In the genomic region with DNA sequence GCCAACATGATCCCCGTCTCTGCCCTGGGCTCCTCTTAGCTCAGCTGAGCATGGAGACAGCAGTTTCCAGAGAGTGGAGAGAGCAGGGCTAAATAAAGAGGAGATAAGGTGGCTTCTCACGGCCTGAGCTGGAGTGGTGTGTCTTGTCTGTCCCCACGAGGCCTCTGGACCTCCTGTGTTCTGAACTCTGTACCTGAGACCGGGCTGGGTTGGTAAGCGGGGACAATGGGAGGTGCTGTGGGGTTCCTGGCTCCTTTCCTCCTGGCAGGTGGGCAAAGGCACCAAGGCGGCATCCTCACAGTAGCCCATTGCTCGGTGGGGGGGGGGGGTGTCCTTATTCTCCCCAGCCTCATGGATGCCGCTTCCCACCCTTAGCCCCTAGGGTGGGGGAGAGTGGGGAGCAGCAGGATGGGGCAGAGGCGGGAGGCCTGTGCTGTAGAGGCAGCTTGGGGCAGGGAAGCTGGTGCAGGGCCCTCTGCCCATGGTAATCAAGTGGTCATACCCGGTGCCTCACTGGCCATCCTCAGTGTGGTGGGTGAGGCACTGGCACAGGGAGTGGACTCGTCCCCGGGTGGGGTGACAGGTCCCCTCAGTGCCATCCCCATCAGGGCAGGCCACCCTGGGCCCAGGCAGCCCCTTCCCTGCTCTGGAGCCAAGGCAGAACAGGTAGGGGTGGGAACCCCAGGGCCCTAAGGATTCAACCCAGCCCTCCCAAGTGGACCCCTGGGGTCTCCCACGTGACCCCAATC, we compare ENCODE assay signal across 22 cellular contexts. TPM values are rescaled to one million over a fixed set of nuclear protein-coding genes. Genes with fewer than 3 reads are reported as not detected.
DNase-seq lines count a peak whose midpoint lies in the region; ATAC-seq, FAIRE-seq and TF ChIP-seq lines count a peak whose summit lies in the region.
"Had no signal": no experiment of that assay in that cellular context is flagged by ENCODE, and none has a peak within 500 bp of the region (broad histone marks: within the 10 kb centered on the region; RNA-seq: fewer than 3 reads in every experiment).

No MANE protein-coding gene starts in this region.

- H3K36me3 ChIP-seq in iPS-15b (ENCODE audit: control insufficient read depth, insufficient read depth, low read length) (peaks cover 21% of the 10 kb centered on the region), adrenal gland (replicated peaks in 1 of 2) (peaks cover 0 to 7% of the 10 kb centered on the region in 2 donors)

- ATAC-seq in stimulated activated memory B cell treated with anti-CD40 and anti-IgM and Interleukin-4, amounts not matched to agents 10 μg/mL and 1 μg/mL and 100 μg/mL, for 72 hours: peak; percentile 4
- ATAC-seq in HG02571 (IDR thresholded peaks at IDR 0.05; ENCODE audit: unreplicated experiment): no peak

- peaks cover 64% of the 10 kb centered on the region for H3K4me1 Mint-ChIP-seq in stimulated activated memory B cell treated with anti-CD40 and anti-IgM and Interleukin-4, amounts not matched to agents 10 μg/mL and 1 μg/mL and 100 μg/mL, for 72 hours
- H3K4me1 Mint-ChIP-seq in immature natural killer cell: peaks cover 4 to 7% of the 10 kb centered on the region in 2 donors

- H3K27ac ChIP-seq in adrenal gland: no peak overlapping the region
- H3K27ac ChIP-seq: C4-2B, Peyer's patch, SK-N-MC had no signal

- 80 to 86% (median 82%) methylated on average over 6 to 13 of the region's 13 CpGs for WGBS in adrenal gland, 4 donors

- intact Hi-C loops in adrenal gland (cut with DNase I): loop anchor here in 1 of 2 donors (5.0 kb wide), 1 partner anchor 37 kb away; no protein-coding TSS in a partner anchor

- TF ChIP-seq CTCF in adrenal gland (IDR thresholded peaks at IDR 0.05): no peak

- no peaks in the 10 kb centered on the region for H3K9me3 Mint-ChIP-seq in stimulated activated memory B cell treated with anti-CD40 and anti-IgM and Interleukin-4, amounts not matched to agents 10 μg/mL and 1 μg/mL and 100 μg/mL, for 72 hours
- H3K9me3 Mint-ChIP-seq in immature natural killer cell: no peaks in the 10 kb centered on the region
- H3K9me3 Mint-ChIP-seq: HFFc6 had no signal

- no peaks in the 10 kb centered on the region for H3K27me3 Mint-ChIP-seq in stimulated activated memory B cell treated with anti-CD40 and anti-IgM and Interleukin-4, amounts not matched to agents 10 μg/mL and 1 μg/mL and 100 μg/mL, for 72 hours
- peaks cover 0 to 6% (median 1%) of the 10 kb centered on the region in 3 donors for H3K27me3 Mint-ChIP-seq in immature natural killer cell (ENCODE audit: low read depth in 3 of 3)

- H3K9ac ChIP-seq in iPS-15b (ENCODE audit: low read depth, low read length): peak overlapping the region; percentile 47

- peaks cover 32% of the 10 kb centered on the region for H3K36me3 Mint-ChIP-seq in stimulated activated memory B cell treated with anti-CD40 and anti-IgM and Interleukin-4, amounts not matched to agents 10 μg/mL and 1 μg/mL and 100 μg/mL, for 72 hours
- H3K36me3 Mint-ChIP-seq in immature natural killer cell: peaks cover 0 to 13% (median 4%) of the 10 kb centered on the region in 3 donors

- H3K27me3 ChIP-seq in iPS-15b (ENCODE audit: control insufficient read depth, insufficient read depth, low read length) (no peaks in the 10 kb centered on the region), adrenal gland (no peaks in the 10 kb centered on the region)
- H3K27me3 ChIP-seq: Peyer's patch had no signal

- H3K4me3 Mint-ChIP-seq in stimulated activated memory B cell treated with anti-CD40 and anti-IgM and Interleukin-4, amounts not matched to agents 10 μg/mL and 1 μg/mL and 100 μg/mL, for 72 hours: no peak overlapping the region
- H3K4me3 Mint-ChIP-seq in immature natural killer cell: no peak overlapping the region
- H3K4me3 Mint-ChIP-seq: HFFc6 had no signal

- DNase-seq in HTR-8/SVneo (ENCODE audit: insufficient read length, low spot score) (no peak), immature natural killer cell (no peak), adrenal gland (no peak)
- DNase-seq: ACHN; DMS79; HFFc6; Karpas-422; NCI-H1436 treated with DMSO at 0.1 percent for 48 hours; NCI-H2029 treated with DMSO at 0.1 percent for 48 hours; NCI-H2171 treated with DMSO at 0.1 percent for 48 hours; NK-92 treated with Interleukin-12 subunit alpha and Interleukin-12 subunit beta, amount 100 ng/mL, for 24 hours; Peyer's patch; SHP77 had no signal

- H3K4me3 ChIP-seq in iPS-15b (ENCODE audit: low read depth, low read length) (no peak overlapping the region), adrenal gland (no peak overlapping the region)
- H3K4me3 ChIP-seq: Peyer's patch, SK-N-MC had no signal

- H3K9me3 ChIP-seq in iPS-15b (ENCODE audit: control insufficient read depth, insufficient read depth, low read length): no peaks in the 10 kb centered on the region
- no peaks in the 10 kb centered on the region for H3K9me3 ChIP-seq in adrenal gland (replicated peaks in 1 of 3)
- H3K9me3 ChIP-seq: Peyer's patch had no signal

- H3K27ac Mint-ChIP-seq in stimulated activated memory B cell treated with anti-CD40 and anti-IgM and Interleukin-4, amounts not matched to agents 10 μg/mL and 1 μg/mL and 100 μg/mL, for 72 hours: no peak overlapping the region
- H3K27ac Mint-ChIP-seq in immature natural killer cell: peak overlapping the region in 2 of 6 donors; percentile 45 to 66
- H3K27ac Mint-ChIP-seq: HFFc6 had no signal

- FAIRE-seq in HTR-8/SVneo (lab: Jason Lieb, UNC): peak; percentile 42

- no peaks in the 10 kb centered on the region for H3K4me1 ChIP-seq in iPS-15b (ENCODE audit: control insufficient read depth, insufficient read depth, low read length)
- H3K4me1 ChIP-seq in adrenal gland (replicated peaks in 1 of 2): peaks cover 0 to 3% of the 10 kb centered on the region in 2 donors

- TF ChIP-seq POLR2A in GM19193 (IDR thresholded peaks at IDR 0.05; ENCODE audit: extremely low read depth, insufficient read depth, insufficient read length) (peak; percentile 6), adrenal gland (IDR thresholded peaks at IDR 0.05) (no peak)

RNA-seq across cellular contexts. Expression of a gene that starts 2.8 kb away (rescaled TPM):
- polyA plus RNA-seq in immature natural killer cell: under 1 TPM in 1 of 3 donors, not detected in 2; 0.34 TPM
- total RNA-seq in adrenal gland: not detected
- under 1 TPM in 2 of 3 donors, not detected in 1; 0.30 to 0.40 TPM for polyA plus RNA-seq in adrenal gland
- total RNA-seq: H4, MCF 10A, NCI-H460, Peyer's patch had no signal

RNA-seq across cellular contexts. Expression of a gene that starts 17.2 kb away (rescaled TPM):
- polyA plus RNA-seq in immature natural killer cell (10 to 100 TPM in 1 of 3 donors, 1 to 10 TPM in 1, under 1 TPM in 1; 0.19 to 14.3 (median 5.2) TPM), adrenal gland (10 to 100 TPM in 2 of 3 donors, 1 to 10 TPM in 1; 9.8 to 21.3 (median 12.4) TPM)
- total RNA-seq in adrenal gland: 10 to 100 TPM; 11.4 to 21.8 (median 17.9) TPM

RNA-seq across cellular contexts. Expression of a gene that starts 31.1 kb away (rescaled TPM):
- polyA plus RNA-seq in immature natural killer cell: 10 to 100 TPM; 19.3 to 90.5 (median 23.6) TPM
- total RNA-seq in adrenal gland: 100 to 1,000 TPM in 1 of 8 donors, 10 to 100 TPM in 7; 12.3 to 156 (median 43.8) TPM
- 10 to 100 TPM in 2 of 3 donors, 1 to 10 TPM in 1; 4.9 to 39.3 (median 19.1) TPM for polyA plus RNA-seq in adrenal gland
